In genomic region chr6:75568100-75568499, GRCh38 we compare ENCODE assay signal across 8 cellular contexts.
"Had no signal": no experiment of that assay in that cellular context is flagged by ENCODE, and none has a peak within 500 bp of the region (broad histone marks: within the 10 kb centered on the region; RNA-seq: fewer than 3 reads in every experiment).

No MANE protein-coding gene starts in this region.

- DNase-seq: GDM1, GF-D8 had no signal

- ATAC-seq: GM12878 had no signal

- H3K4me3 ChIP-seq: GM12878 had no signal

- FAIRE-seq: G401.6, GM12878, GM12891, GM12892, GM18507, GM19239 had no signal
